In genomic region chr17:72846399-72846798, GRCh38 we compare ENCODE assay signal across 20 cellular contexts.
DNase-seq lines count a peak whose midpoint lies in the region; ATAC-seq, FAIRE-seq and TF ChIP-seq lines count a peak whose summit lies in the region.
"Had no signal": no experiment of that assay in that cellular context is flagged by ENCODE, and none has a peak within 500 bp of the region (broad histone marks: within the 10 kb centered on the region; RNA-seq: fewer than 3 reads in every experiment).

No MANE protein-coding gene starts in this region.

- in situ Hi-C loops in K562 (cut with MboI) = no loop called here

- H2AFZ ChIP-seq in K562 (ENCODE audit: low read depth, low read length) = no peak overlapping the region

- no peak for TF ChIP-seq EP300 in K562 (IDR thresholded peaks at IDR 0.05; ENCODE audit: low read length)

- no peak overlapping the region for H3K9ac ChIP-seq in K562 (ENCODE audit: insufficient read depth in 1 of 2, low read depth in 2 of 2, low read length in 2 of 2)
- H3K9ac ChIP-seq: KMS-11 had no signal

- H3K4me1 ChIP-seq in K562 (replicated peaks in 1 of 2; ENCODE audit: control insufficient read depth in 2 of 2, insufficient read depth in 2 of 2, low read length in 2 of 2) (no peaks in the 10 kb centered on the region), small intestine (ENCODE audit: control insufficient read depth in 2 of 2, insufficient read depth in 1 of 2, low read depth in 1 of 2, low read length in 1 of 2) (no peaks in the 10 kb centered on the region)
- H3K4me1 ChIP-seq: SJSA1 had no signal

- H3K4me2 ChIP-seq in K562 (ENCODE audit: insufficient read depth, low read length) = no peak overlapping the region
- H3K4me2 ChIP-seq: KMS-11 had no signal

- TF ChIP-seq RAD21 in K562 (CRISPR knock-in tag; conservative IDR thresholded peaks at IDR 0.05 in 1 of 2, IDR thresholded peaks at IDR 0.05 in 1 of 2) = no peak

- 100% methylated on average over 1 of the region's 1 CpG for WGBS in K562 (ENCODE audit: insufficient coverage, low coverage, missing lambda C conversion rate)
- 95 to 100% (median 97%) methylated on average over 1 of the region's 1 CpG for WGBS in small intestine, 3 donors

- H3K79me2 ChIP-seq in K562 (ENCODE audit: control insufficient read depth, insufficient read depth, low read length) = no peaks in the 10 kb centered on the region

- no peak for TF ChIP-seq CTCF in K562 (IDR thresholded peaks at IDR 0.05 in 2 of 3, conservative IDR thresholded peaks at IDR 0.05 in 1 of 3; ENCODE audit: insufficient read depth in 2 of 3, low read depth in 1 of 3, low read length in 3 of 3)

- H3K27ac ChIP-seq in K562 (ENCODE audit: extremely low read depth, low read depth, low read length) (no peak overlapping the region), small intestine (ENCODE audit: low read depth in 1 of 2, low read length in 1 of 2) (no peak overlapping the region)
- H3K27ac ChIP-seq: C4-2B, KMS-11, SJSA1 had no signal

- ATAC-seq in K562 (no peak), GM19351 (IDR thresholded peaks at IDR 0.05; ENCODE audit: unreplicated experiment) (no peak)
- ATAC-seq: Panc1 had no signal

- no peaks in the 10 kb centered on the region for H4K20me1 ChIP-seq in K562 (replicated peaks; ENCODE audit: control insufficient read depth, insufficient read depth, low read length)

- FAIRE-seq in K562 (lab: Jason Lieb, UNC) (no peak), small intestine (lab: Jason Lieb, UNC) (no peak)
- FAIRE-seq: A204.1, D721Med had no signal

- DNase-seq in NCI-H748 (lab: John Stamatoyannopoulos, UW; ENCODE audit: unreplicated experiment) (peak; percentile 28), NCI-H748 treated with DMSO at 0.1 percent for 48 hours (lab: John Stamatoyannopoulos, UW) (no peak), LHCN-M2 (ENCODE audit: low read depth) (peak; percentile 27), K562 (ENCODE audit: extremely low read depth in 1 of 4, low spot score in 3 of 4) (no peak), small intestine (peak; percentile 37)
- DNase-seq in activated effector memory CD4-positive, alpha-beta T cell treated with Interleukin-2 at 50 U/mL for 16 hours = no peak
- DNase-seq: CD8-positive, alpha-beta memory T cell; DMS79 treated with DMSO at 0.1 percent for 48 hours; H9; HFFc6; NCI-H1930; NCI-H524 treated with DMSO at 0.1 percent for 48 hours; T-helper 9 cell had no signal

- H3K9me3 ChIP-seq in K562 (replicated peaks; ENCODE audit: control insufficient read depth, insufficient read depth, low read depth, low read length) (no peaks in the 10 kb centered on the region), small intestine (ENCODE audit: control insufficient read depth, low read depth) (no peaks in the 10 kb centered on the region)

- no peak for TF ChIP-seq POLR2A in K562 (conservative IDR thresholded peaks at IDR 0.05)

- no TSS peak for BruUV-seq in K562 (replicated peaks; lab: Mats Ljungman, UMichigan)

- no peaks in the 10 kb centered on the region for H3K36me3 ChIP-seq in K562 (ENCODE audit: control insufficient read depth, insufficient read depth, low read length)
- H3K36me3 ChIP-seq in small intestine (ENCODE audit: control insufficient read depth in 2 of 2, insufficient read depth in 2 of 2, low read length in 2 of 2) = no peaks in the 10 kb centered on the region
- H3K36me3 ChIP-seq: SJSA1 had no signal

- H3K9me1 ChIP-seq in K562 (ENCODE audit: control insufficient read depth, insufficient read depth, low read length) = no peaks in the 10 kb centered on the region

- no peaks in the 10 kb centered on the region for H3K27me3 ChIP-seq in K562 (ENCODE audit: control insufficient read depth in 2 of 2, insufficient read depth in 2 of 2, low read length in 2 of 2)
- H3K27me3 ChIP-seq in small intestine (ENCODE audit: control insufficient read depth in 2 of 2, insufficient read depth in 2 of 2, low read length in 2 of 2) = no peaks in the 10 kb centered on the region
- H3K27me3 ChIP-seq: SJSA1 had no signal

- POLR2A ChIA-PET in K562 (lab: Yijun Ruan, JAX) = interaction anchor here (1.4 kb wide), 1 partner anchor 48 kb away, joined by 3 read pairs; no protein-coding TSS in a partner anchor

- intact Hi-C loops in K562 (cut with micrococcal nuclease) = no loop called here

- CTCF ChIA-PET in K562 (lab: Yijun Ruan, JAX; ENCODE audit: low intra/inter-chr PET ratio) = no interaction called here

- H3K4me3 ChIP-seq in K562 (no peak overlapping the region), small intestine (ENCODE audit: low read depth in 1 of 2, low read length in 2 of 2) (no peak overlapping the region)
- H3K4me3 ChIP-seq: SJSA1 had no signal

TF ChIP-seq in K562, 482 proteins besides CTCF, POLR2A, EP300 and RAD21:
- 0 out of 2 replicates have a peak, but pooled peaks have one; percentile 10 for TF ChIP-seq NFIC (IDR thresholded peaks at IDR 0.05)
- TF ChIP-seq, protein P1, sequence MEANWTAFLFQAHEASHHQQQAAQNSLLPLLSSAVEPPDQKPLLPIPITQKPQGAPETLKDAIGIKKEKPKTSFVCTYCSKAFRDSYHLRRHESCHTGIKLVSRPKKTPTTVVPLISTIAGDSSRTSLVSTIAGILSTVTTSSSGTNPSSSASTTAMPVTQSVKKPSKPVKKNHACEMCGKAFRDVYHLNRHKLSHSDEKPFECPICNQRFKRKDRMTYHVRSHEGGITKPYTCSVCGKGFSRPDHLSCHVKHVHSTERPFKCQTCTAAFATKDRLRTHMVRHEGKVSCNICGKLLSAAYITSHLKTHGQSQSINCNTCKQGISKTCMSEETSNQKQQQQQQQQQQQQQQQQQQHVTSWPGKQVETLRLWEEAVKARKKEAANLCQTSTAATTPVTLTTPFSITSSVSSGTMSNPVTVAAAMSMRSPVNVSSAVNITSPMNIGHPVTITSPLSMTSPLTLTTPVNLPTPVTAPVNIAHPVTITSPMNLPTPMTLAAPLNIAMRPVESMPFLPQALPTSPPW (CRISPR knock-in tag; IDR thresholded peaks at IDR 0.05) = no peak
- no peak for TF ChIP-seq ZMIZ1 (IDR thresholded peaks at IDR 0.05; ENCODE audit: low read depth in 2 of 2, low read length in 2 of 2)
- TF ChIP-seq ELF4 (CRISPR knock-in tag; IDR thresholded peaks at IDR 0.05) = no peak

Comparison
In these comparisons a context has a peak if more than half of its experiments do, and no peak if none do; other contexts are left out.
1. DNase-seq: peak in NCI-H748 (single experiment), LHCN-M2 (single experiment) and small intestine (single experiment); none in NCI-H748 treated with DMSO at 0.1 percent for 48 hours (single experiment), K562 (0 of 4) and activated effector memory CD4-positive, alpha-beta T cell treated with Interleukin-2 at 50 U/mL for 16 hours (single experiment).